1 cellular context compared by ENCODE assay signal in the genomic region with DNA sequence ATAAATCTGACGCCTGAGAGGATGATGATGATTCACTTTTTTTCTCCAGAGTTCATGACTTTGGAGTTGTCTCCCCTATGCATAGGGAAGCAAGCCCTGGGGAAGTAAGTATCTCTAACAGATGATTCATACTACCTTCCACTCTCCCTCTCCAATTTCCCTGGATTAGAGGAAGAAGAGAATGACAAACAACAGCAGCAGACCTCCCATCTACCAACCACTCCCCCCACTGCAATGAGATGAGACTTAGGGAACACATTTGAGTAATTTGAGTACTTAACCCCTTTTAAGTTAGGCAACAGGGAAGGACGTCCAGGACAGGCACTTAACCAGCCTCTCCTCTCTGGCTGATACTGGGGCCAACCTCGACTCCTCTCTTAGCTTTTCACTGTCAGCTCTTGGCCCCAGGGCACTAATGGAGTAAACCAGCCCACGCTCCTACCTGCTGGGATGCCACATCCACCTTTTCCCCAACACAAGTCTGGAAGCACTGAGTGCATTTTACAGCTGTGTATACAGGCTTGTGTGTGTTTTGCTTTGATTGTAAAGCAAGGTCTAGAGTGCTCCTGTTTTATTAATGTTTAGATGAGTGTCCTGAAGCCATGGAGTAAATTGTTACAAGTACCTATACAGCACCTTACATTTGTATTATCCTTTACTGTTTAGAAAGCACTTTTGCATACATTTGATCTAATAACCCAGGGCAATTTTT.
TF ChIP-seq lines count a peak whose summit lies in the region.

No MANE protein-coding gene starts in this region.

TF ChIP-seq in SK-N-SH treated with all-trans-retinoic acid at 6 μM for 48 hours, 23 proteins besides CTCF, POLR2A, EP300 and RAD21 (continued from another document):
- TF ChIP-seq, protein P1, sequence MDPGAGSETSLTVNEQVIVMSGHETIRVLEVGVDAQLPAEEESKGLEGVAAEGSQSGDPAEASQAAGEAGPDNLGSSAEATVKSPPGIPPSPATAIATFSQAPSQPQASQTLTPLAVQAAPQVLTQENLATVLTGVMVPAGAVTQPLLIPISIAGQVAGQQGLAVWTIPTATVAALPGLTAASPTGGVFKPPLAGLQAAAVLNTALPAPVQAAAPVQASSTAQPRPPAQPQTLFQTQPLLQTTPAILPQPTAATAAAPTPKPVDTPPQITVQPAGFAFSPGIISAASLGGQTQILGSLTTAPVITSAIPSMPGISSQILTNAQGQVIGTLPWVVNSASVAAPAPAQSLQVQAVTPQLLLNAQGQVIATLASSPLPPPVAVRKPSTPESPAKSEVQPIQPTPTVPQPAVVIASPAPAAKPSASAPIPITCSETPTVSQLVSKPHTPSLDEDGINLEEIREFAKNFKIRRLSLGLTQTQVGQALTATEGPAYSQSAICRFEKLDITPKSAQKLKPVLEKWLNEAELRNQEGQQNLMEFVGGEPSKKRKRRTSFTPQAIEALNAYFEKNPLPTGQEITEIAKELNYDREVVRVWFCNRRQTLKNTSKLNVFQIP (CRISPR knock-in tag; IDR thresholded peaks at IDR 0.05; ENCODE audit: borderline replicate concordance, low read depth), result no peak
- TF ChIP-seq TCF4 (CRISPR knock-in tag; IDR thresholded peaks at IDR 0.05; ENCODE audit: borderline replicate concordance) (no peak), RARB (CRISPR knock-in tag; IDR thresholded peaks at IDR 0.05) (no peak), CSDC2 (CRISPR knock-in tag; IDR thresholded peaks at IDR 0.05) (no peak), ZNF565 (CRISPR knock-in tag; conservative IDR thresholded peaks at IDR 0.05; ENCODE audit: low read depth) (no peak), ISL1 (CRISPR knock-in tag; IDR thresholded peaks at IDR 0.05) (no peak), ZNF8 (CRISPR knock-in tag; IDR thresholded peaks at IDR 0.05) (no peak), ESRRG (CRISPR knock-in tag; IDR thresholded peaks at IDR 0.05) (no peak)
